ENCODE assay signal across 34 cellular contexts in genomic region chr10:131688304-131688703, GRCh38.
"Had no signal": no experiment of that assay in that cellular context is flagged by ENCODE, and none has a peak within 500 bp of the region (broad histone marks: within the 10 kb centered on the region; RNA-seq: fewer than 3 reads in every experiment).

No MANE protein-coding gene starts in this region.

- H3K4me1 ChIP-seq: body of pancreas, breast epithelium had no signal

- H3K27me3 ChIP-seq: adrenal gland, body of pancreas, brain microvascular endothelial cell had no signal

- H3K9me3 ChIP-seq: adrenal gland, body of pancreas, breast epithelium had no signal

- ATAC-seq: activated CD8-positive, alpha-beta T cell treated with anti-CD3 and anti-CD28 coated beads for 36 hours; activated naive CD4-positive, alpha-beta T cell treated with anti-CD3 and anti-CD28 coated beads, Interleukin-2, amount 50 U/mL, for 72 hours; activated T-cell treated with anti-CD3 and anti-CD28 coated beads, Interleukin-2, amount 50 U/mL, for 4 hours; activated T-cell treated with anti-CD3 and anti-CD28 coated beads, Interleukin-2, amount 50 U/mL, for 72 hours; activated T-helper 17 cell treated with anti-CD3 and anti-CD28 coated beads, Interleukin-2, amount 50 U/mL, for 72 hours; body of pancreas had no signal

- H3K27ac ChIP-seq: adrenal gland, body of pancreas, brain microvascular endothelial cell, breast epithelium, cardiac muscle cell, VCaP had no signal

- DNase-seq: activated B cell treated with CpG ODN at 0.5 μM for 24 hours; activated CD4-positive, alpha-beta memory T cell treated with anti-CD3 and anti-CD28 coated beads for 36 hours; activated CD4-positive, alpha-beta T cell treated with anti-CD3 and anti-CD28 coated beads for 4 hours; activated CD4-positive, alpha-beta T cell treated with anti-CD3 and anti-CD28 coated beads, Interleukin-2, amount 10 ng/mL, durations not matched to agents 24 days and 14 days; activated CD4-positive, alpha-beta T cell treated with anti-CD3 and anti-CD28 coated beads, Interleukin-2, amount 50 U/mL, for 1 hour; activated CD4-positive, alpha-beta T cell treated with anti-CD3 and anti-CD28 coated beads, Interleukin-2, amount 50 U/mL, for 4 hours; activated CD4-positive, CD25-positive, alpha-beta regulatory T cell treated with anti-CD3 and anti-CD28 coated beads, Interleukin-2, amount 50 U/mL, for 72 hours; activated CD8-positive, alpha-beta memory T cell treated with anti-CD3 and anti-CD28 coated beads, Interleukin-2, amount 50 U/mL, for 4 hours; activated CD8-positive, alpha-beta T cell treated with anti-CD3 and anti-CD28 coated beads for 36 hours; activated effector memory CD4-positive, alpha-beta T cell treated with anti-CD3 and anti-CD28 coated beads, Interleukin-2, amount 50 U/mL, for 16 hours; activated gamma-delta T cell treated with Interleukin-2 at 50 U/mL for 16 hours; activated naive CD4-positive, alpha-beta T cell; activated naive CD4-positive, alpha-beta T cell treated with anti-CD3 and anti-CD28 coated beads for 36 hours; activated naive CD4-positive, alpha-beta T cell treated with anti-CD3 and anti-CD28 coated beads, Interleukin-2, amount 50 U/mL, for 16 hours; activated naive CD8-positive, alpha-beta T cell treated with anti-CD3 and anti-CD28 coated beads for 36 hours; activated T-cell treated with anti-CD3 and anti-CD28 coated beads for 4 hours; activated T-cell treated with anti-CD3 and anti-CD28 coated beads, Interleukin-2, amount 50 U/mL, for 1 hour; activated T-cell treated with anti-CD3 and anti-CD28 coated beads, Interleukin-2, amount 50 U/mL, for 4 hours; activated T-cell treated with anti-CD3 and anti-CD28 coated beads, Interleukin-2, amount 50 U/mL, for 72 hours; adrenal gland; amniotic stem cell; body of pancreas; brain microvascular endothelial cell; caudate nucleus; cerebellar nuclear complex; T-helper 2 cell; T-helper 9 cell had no signal

- FAIRE-seq: astrocyte, TTC549 had no signal

- H3K36me3 ChIP-seq: adrenal gland, brain microvascular endothelial cell, breast epithelium, cardiac muscle cell had no signal

- H3K4me3 ChIP-seq: adrenal gland, body of pancreas, breast epithelium, cardiac muscle cell had no signal
